ENCODE assay signal across 7 cellular contexts in the genomic region with DNA sequence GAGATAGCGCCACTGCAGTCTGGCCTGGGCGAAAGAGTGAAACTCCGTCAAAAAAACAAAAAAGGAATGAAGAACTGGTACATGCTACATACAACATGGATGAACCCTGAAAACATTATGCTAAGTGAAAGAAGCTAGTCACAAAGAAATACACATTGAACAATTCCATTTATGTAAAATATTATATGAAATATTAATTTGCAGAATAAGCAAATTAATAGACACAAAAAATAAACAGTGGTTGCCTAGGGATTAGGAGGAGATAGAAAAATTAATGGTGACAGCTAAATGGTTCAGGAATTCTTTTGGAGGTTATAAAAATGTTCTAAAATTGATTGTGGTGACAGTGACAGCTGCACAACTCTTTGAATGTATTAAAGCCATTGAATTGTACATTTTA.
"Had no signal": no experiment of that assay in that cellular context is flagged by ENCODE, and none has a peak within 500 bp of the region (broad histone marks: within the 10 kb centered on the region; RNA-seq: fewer than 3 reads in every experiment).

No MANE protein-coding gene starts in this region.

- H2AFZ ChIP-seq: GM23338 had no signal

- FAIRE-seq: H1, H54 had no signal

- ATAC-seq: GM23338 had no signal

- H3K4me2 ChIP-seq: GM23338 had no signal

- DNase-seq: H9, HCEC 1CT, KG1 had no signal

- H3K27ac ChIP-seq: HL-60 had no signal

- H3K4me3 ChIP-seq: GM23338 had no signal
